8 cellular contexts compared by ENCODE assay signal in genomic region chr3:71062920-71063767, GRCh38.
DNase-seq lines count a peak whose midpoint lies in the region; ATAC-seq, FAIRE-seq and TF ChIP-seq lines count a peak whose summit lies in the region.

No MANE protein-coding gene starts in this region.

- H3K9me3 ChIP-seq in transverse colon: no peaks in the 10 kb centered on the region

- H3K4me1 ChIP-seq in transverse colon: peaks cover 25 to 80% (median 59%) of the 10 kb centered on the region in 4 donors

- intact Hi-C loops in Right ventricle myocardium inferior (cut with DNase I) (loop anchor here (5.0 kb wide), 3 partner anchors 36 to 184 kb away; no protein-coding TSS in a partner anchor), cardiac septum (cut with DNase I) (loop anchor here (2.0 to 10.0 kb wide), 6 partner anchors 56 to 520 kb away; partner anchors contain the start of gene FOXP1), transverse colon (cut with DNase I; ENCODE audit: low total_unique reads) (loop anchor here (10.0 kb wide), 1 partner anchor 522 kb away; the partner anchor contains the start of gene FOXP1)

- peak; percentile 27 for ATAC-seq in Right ventricle myocardium inferior
- ATAC-seq in HG03280 (IDR thresholded peaks at IDR 0.05; ENCODE audit: unreplicated experiment): no peak

- no peak for TF ChIP-seq POLR2A in transverse colon (IDR thresholded peaks at IDR 0.05)

- H3K27ac ChIP-seq in angular gyrus (ENCODE audit: low read depth, low read length) (peak overlapping the region; percentile 78), layer of hippocampus (ENCODE audit: low read depth, low read length) (peak overlapping the region; percentile 59), transverse colon (peak overlapping the region; percentile 92 to 98 (median 98))

- DNase-seq in Right ventricle myocardium inferior (ENCODE audit: missing footprints) (no peak), cardiac septum (ENCODE audit: low spot score) (no peak), HTR-8/SVneo (ENCODE audit: insufficient read length, low spot score) (no peak), transverse colon (no peak)
- no peak for DNase-seq in effector CD4-positive, alpha-beta T cell

- H3K36me3 ChIP-seq in transverse colon: no peaks in the 10 kb centered on the region

- WGBS in transverse colon (ENCODE audit: low coverage in 1 of 2), 2 donors: 1 to 5% methylated on average over 6 of the region's 6 CpGs

- no peak for TF ChIP-seq CTCF in transverse colon (IDR thresholded peaks at IDR 0.05)

- no peak for TF ChIP-seq EP300 in transverse colon (IDR thresholded peaks at IDR 0.05; ENCODE audit: low read depth)

- peak; percentile 58 for FAIRE-seq in HTR-8/SVneo (lab: Jason Lieb, UNC)

- in situ Hi-C loops in transverse colon (cut with MboI; ENCODE audit: low pct_ligation_motif_present in 1 of 4, low pct_unique_long_range_greater_than_20kb in 1 of 4, low sequenced_read_pairs in 3 of 4): loop anchor here in 1 of 4 donors (25.0 kb wide), 1 partner anchor 524 kb away; the partner anchor contains the start of gene FOXP1

- H3K27me3 ChIP-seq in layer of hippocampus (ENCODE audit: control insufficient read depth, insufficient read depth, low read length): no peaks in the 10 kb centered on the region
- no peaks in the 10 kb centered on the region for H3K27me3 ChIP-seq in transverse colon

- peak overlapping the region; percentile 49 to 85 (median 70) for H3K4me3 ChIP-seq in transverse colon
